15 cellular contexts compared by ENCODE assay signal in genomic region chr1:173356211-173356762, GRCh38.
DNase-seq lines count a peak whose midpoint lies in the region; ATAC-seq and TF ChIP-seq lines count a peak whose summit lies in the region.
"Had no signal": no experiment of that assay in that cellular context is flagged by ENCODE, and none has a peak within 500 bp of the region (broad histone marks: within the 10 kb centered on the region; RNA-seq: fewer than 3 reads in every experiment).

No MANE protein-coding gene starts in this region.

- peaks cover 7% of the 10 kb centered on the region for H3K9me3 ChIP-seq in IMR-90 (ENCODE audit: control insufficient read depth, insufficient read depth, low read length)
- H3K9me3 ChIP-seq in SJCRH30 (replicated peaks) = no peaks in the 10 kb centered on the region
- H3K9me3 ChIP-seq: adrenal gland, colonic mucosa, neutrophil had no signal

- H3K9me1 ChIP-seq in IMR-90 (ENCODE audit: insufficient read depth, low read length) = no peaks in the 10 kb centered on the region

- H3K27me3 ChIP-seq in IMR-90 (ENCODE audit: control insufficient read depth, insufficient read depth, low read length) = no peaks in the 10 kb centered on the region
- peaks cover 3% of the 10 kb centered on the region for H3K27me3 ChIP-seq in foreskin keratinocyte
- H3K27me3 ChIP-seq in SJCRH30 = no peaks in the 10 kb centered on the region
- H3K27me3 ChIP-seq: adrenal gland, colonic mucosa, neutrophil had no signal

- intact Hi-C loops in IMR-90 (cut with micrococcal nuclease) = no loop called here

- H3K27ac ChIP-seq in IMR-90 (ENCODE audit: insufficient read depth, low read length) (no peak overlapping the region), foreskin keratinocyte (no peak overlapping the region), SJCRH30 (no peak overlapping the region)
- H3K27ac ChIP-seq: adrenal gland, colonic mucosa, neutrophil had no signal

- H3K4me2 ChIP-seq in IMR-90 (ENCODE audit: low read depth, low read length) = peak overlapping the region; percentile 22; the same call in 1 of the 2 replicates

- no peaks in the 10 kb centered on the region for H4K20me1 ChIP-seq in IMR-90 (ENCODE audit: insufficient read depth, low read length)

- H2AK5ac ChIP-seq in IMR-90 (ENCODE audit: low read depth, low read length) = no peak overlapping the region

- H3K36me3 ChIP-seq in IMR-90 (ENCODE audit: control insufficient read depth, insufficient read depth, low read length) (no peaks in the 10 kb centered on the region), SJCRH30 (no peaks in the 10 kb centered on the region)
- H3K36me3 ChIP-seq: adrenal gland, colonic mucosa, neutrophil had no signal

- H3K18ac ChIP-seq in IMR-90 (ENCODE audit: low read depth, low read length) = no peak overlapping the region

- no peak overlapping the region for H3K4ac ChIP-seq in IMR-90 (ENCODE audit: low read depth, low read length)

- no peak overlapping the region for H3K9ac ChIP-seq in IMR-90 (ENCODE audit: low read depth, low read length)

- H4K8ac ChIP-seq in IMR-90 (ENCODE audit: low read depth in 2 of 2, low read length in 2 of 2) = no peak overlapping the region

- H3K14ac ChIP-seq in IMR-90 (replicated peaks; ENCODE audit: low read depth, low read length) = no peak overlapping the region

- no peak overlapping the region for H3K56ac ChIP-seq in IMR-90 (ENCODE audit: extremely low read depth, insufficient read depth, low read length)

- WGBS in IMR-90 (ENCODE audit: extremely low coverage in 2 of 2, insufficient read length in 1 of 2), 2 experiments = no CpG with 5 or more reads among the region's 2 CpGs

- no peak overlapping the region for H2BK120ac ChIP-seq in IMR-90 (ENCODE audit: low read depth, low read length)

- in situ Hi-C loops in IMR-90 (cut with MboI; ENCODE audit: low sequenced_read_pairs) = no loop called here

- H4K91ac ChIP-seq in IMR-90 (ENCODE audit: insufficient read depth, low read depth, low read length) = no peak overlapping the region

- no peaks in the 10 kb centered on the region for H3K79me1 ChIP-seq in IMR-90 (ENCODE audit: low read depth in 1 of 2, low read length in 2 of 2)

- CTCF ChIA-PET in IMR-90 (lab: Yijun Ruan, JAX) = no interaction called here

- dilution Hi-C loops in IMR-90 (cut with HindIII; ENCODE audit: low sequenced_read_pairs, unreplicated experiment) = no loop called here

- H3K4me1 ChIP-seq in IMR-90 (ENCODE audit: control insufficient read depth, insufficient read depth, low read length) (peaks cover 2% of the 10 kb centered on the region; the same call in 1 of the 2 replicates), foreskin keratinocyte (peaks cover 6% of the 10 kb centered on the region), SJCRH30 (no peaks in the 10 kb centered on the region)
- H3K4me1 ChIP-seq: adrenal gland, colonic mucosa had no signal

- H2BK5ac ChIP-seq in IMR-90 (ENCODE audit: low read depth, low read length, poor library complexity, severe bottlenecking) = no peak overlapping the region

- no peak for TF ChIP-seq CTCF in GM12865 (IDR thresholded peaks at IDR 0.05; ENCODE audit: insufficient read depth, low read depth, low read length, missing control alignments)
- no peak for TF ChIP-seq CTCF in IMR-90 (conservative IDR thresholded peaks at IDR 0.05; ENCODE audit: low read depth, low read length)
- TF ChIP-seq CTCF in foreskin keratinocyte (conservative IDR thresholded peaks at IDR 0.05) = no peak

- H2BK20ac ChIP-seq in IMR-90 (ENCODE audit: low read depth, low read length) = no peak overlapping the region

- POLR2A ChIA-PET in IMR-90 (lab: Charles Lee; ENCODE audit: unreplicated experiment) = no interaction called here

- ATAC-seq in GM21723 (IDR thresholded peaks at IDR 0.05; ENCODE audit: unreplicated experiment) (peak; percentile 51), IMR-90 (ENCODE audit: low read depth) (peak; percentile 37; the same call in 1 of the 2 replicates), foreskin keratinocyte (no peak), GM19397 (IDR thresholded peaks at IDR 0.05; ENCODE audit: unreplicated experiment) (no peak), HG03457 (IDR thresholded peaks at IDR 0.05; ENCODE audit: unreplicated experiment) (no peak)

- H2AFZ ChIP-seq in IMR-90 (replicated peaks; ENCODE audit: low read length, poor library complexity) = no peak overlapping the region

- DNase-seq in GM12865 (ENCODE audit: low read depth) = peak; percentile 66
- DNase-seq in IMR-90 = peak; percentile 56
- DNase-seq in foreskin keratinocyte = peak; percentile 46 to 69
- no peak for DNase-seq in RKO (ENCODE audit: low spot score)
- DNase-seq in SJCRH30 = no peak
- DNase-seq: activated T-cell treated with anti-CD3 and anti-CD28 coated beads for 4 hours, adrenal gland, colonic mucosa, DMS 273 treated with DMSO at 0.1 percent for 48 hours, small intestine had no signal

- no peak overlapping the region; the same call in 1 of the 2 replicates for H4K5ac ChIP-seq in IMR-90 (ENCODE audit: low read depth, low read length)

- no peak for TF ChIP-seq POLR2A in IMR-90 (IDR thresholded peaks at IDR 0.05; ENCODE audit: low read depth, low read length)

- BruUV-seq in IMR-90 (replicated peaks; lab: Mats Ljungman, UMichigan) = no TSS peak

- TF ChIP-seq RAD21 in IMR-90 (IDR thresholded peaks at IDR 0.05; ENCODE audit: low read length) = no peak

- no peak overlapping the region for H2AK9ac ChIP-seq in IMR-90 (replicated peaks; ENCODE audit: low read depth, low read length, poor library complexity)

- no peak overlapping the region for H3K23ac ChIP-seq in IMR-90 (ENCODE audit: low read depth, low read length)

- no peak overlapping the region for H2BK15ac ChIP-seq in IMR-90 (ENCODE audit: low read depth, low read length)

- H3K4me3 ChIP-seq in GM12865 (ENCODE audit: low read depth, low read length) (no peak overlapping the region), IMR-90 (ENCODE audit: insufficient read depth, low read depth, low read length) (no peak overlapping the region), SJCRH30 (no peak overlapping the region)
- H3K4me3 ChIP-seq: adrenal gland, colonic mucosa, lung had no signal

TF ChIP-seq in IMR-90, 13 proteins besides CTCF, POLR2A, EP300 and RAD21:
- no peak for TF ChIP-seq RFX5 (IDR thresholded peaks at IDR 0.05; ENCODE audit: low read depth, low read length)
- no peak for TF ChIP-seq NFE2L2 (IDR thresholded peaks at IDR 0.05; ENCODE audit: low read depth, low read length)
- TF ChIP-seq MAZ (IDR thresholded peaks at IDR 0.05; ENCODE audit: borderline replicate concordance, low read depth, low read length) = no peak
- TF ChIP-seq FOS (IDR thresholded peaks at IDR 0.05; ENCODE audit: low read depth, low read length) = no peak
- no peak for TF ChIP-seq SMC3 (IDR thresholded peaks at IDR 0.05; ENCODE audit: low read depth, low read length)
- no peak for TF ChIP-seq BHLHE40 (IDR thresholded peaks at IDR 0.05; ENCODE audit: low read depth, low read length)
- no peak for TF ChIP-seq RCOR1 (IDR thresholded peaks at IDR 0.05; ENCODE audit: insufficient replicate concordance, low read length)
- TF ChIP-seq USF2 (IDR thresholded peaks at IDR 0.05; ENCODE audit: low read depth, low read length) = no peak
- no peak for TF ChIP-seq CHD1 (IDR thresholded peaks at IDR 0.05; ENCODE audit: low read depth, low read length)
- no peak for TF ChIP-seq MAFK (IDR thresholded peaks at IDR 0.05; ENCODE audit: low read depth, low read length)
- no peak for TF ChIP-seq CEBPB (IDR thresholded peaks at IDR 0.05; ENCODE audit: low read depth, low read length)

Comparison
In these comparisons a context has a peak if more than half of its experiments do, and no peak if none do; other contexts are left out.
1. DNase-seq: peak in GM12865 (single experiment), IMR-90 (single experiment) and foreskin keratinocyte (2 of 2); none in RKO (single experiment) and SJCRH30 (0 of 2).
2. ATAC-seq: peak in GM21723 (single experiment) and IMR-90 (single experiment); none in foreskin keratinocyte (single experiment), GM19397 (single experiment) and HG03457 (single experiment).